ENCODE assay signal across 11 cellular contexts in the genomic region with DNA sequence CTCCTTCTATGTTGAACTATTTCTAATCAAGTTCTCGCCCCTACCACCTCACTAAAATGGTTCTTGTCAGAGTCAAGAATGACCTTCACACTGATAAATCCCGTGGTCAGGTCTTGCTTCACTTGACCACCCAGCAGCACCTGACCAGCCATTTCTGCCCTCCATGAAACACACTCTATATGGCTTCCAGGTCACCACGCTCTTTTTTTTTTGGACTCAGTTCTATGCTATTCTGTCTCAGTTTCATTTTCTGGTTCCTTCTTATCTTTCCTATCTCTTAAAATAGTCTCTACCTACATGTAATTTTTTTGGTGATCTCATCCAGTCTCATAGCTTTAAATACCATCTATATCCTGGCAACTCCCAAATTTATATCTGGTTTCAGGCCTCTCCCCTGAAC. TPM values are rescaled to one million over a fixed set of nuclear protein-coding genes. Genes with fewer than 3 reads are reported as not detected.
DNase-seq lines count a peak whose midpoint lies in the region; ATAC-seq lines count a peak whose summit lies in the region.
"Had no signal": no experiment of that assay in that cellular context is flagged by ENCODE, and none has a peak within 500 bp of the region (broad histone marks: within the 10 kb centered on the region; RNA-seq: fewer than 3 reads in every experiment).

No MANE protein-coding gene starts in this region.

- H3K27me3 Mint-ChIP-seq in stimulated activated memory B cell treated with anti-CD40 and anti-IgM and Interleukin-4, amounts not matched to agents 10 μg/mL and 1 μg/mL and 100 μg/mL, for 72 hours, result no peaks in the 10 kb centered on the region

- peak; percentile 58 for ATAC-seq in GM18909 (IDR thresholded peaks at IDR 0.05; ENCODE audit: poor library complexity, unreplicated experiment)
- ATAC-seq in GM21786 (IDR thresholded peaks at IDR 0.05; ENCODE audit: unreplicated experiment), result peak; percentile 54
- ATAC-seq in HG03342 (IDR thresholded peaks at IDR 0.05; ENCODE audit: unreplicated experiment), result peak; percentile 44
- peak; percentile 80 for ATAC-seq in stimulated activated memory B cell treated with anti-CD40 and anti-IgM and Interleukin-4, amounts not matched to agents 10 μg/mL and 1 μg/mL and 100 μg/mL, for 72 hours
- ATAC-seq: HepG2 had no signal

- DNase-seq in NCI-H1436 (lab: John Stamatoyannopoulos, UW) (no peak), cerebellum (ENCODE audit: low spot score) (no peak), islet precursor cell (no peak)
- DNase-seq: activated naive CD4-positive, alpha-beta T cell treated with anti-CD3 and anti-CD28 coated beads for 36 hours; retina; SHP77 had no signal

- H3K4me3 Mint-ChIP-seq in stimulated activated memory B cell treated with anti-CD40 and anti-IgM and Interleukin-4, amounts not matched to agents 10 μg/mL and 1 μg/mL and 100 μg/mL, for 72 hours, result no peak overlapping the region
- H3K4me3 Mint-ChIP-seq: activated naive CD4-positive, alpha-beta T cell treated with anti-CD3 and anti-CD28 coated beads for 36 hours had no signal

- H3K4me1 Mint-ChIP-seq in stimulated activated memory B cell treated with anti-CD40 and anti-IgM and Interleukin-4, amounts not matched to agents 10 μg/mL and 1 μg/mL and 100 μg/mL, for 72 hours, result peaks cover 32% of the 10 kb centered on the region

- no peaks in the 10 kb centered on the region for H3K9me3 Mint-ChIP-seq in stimulated activated memory B cell treated with anti-CD40 and anti-IgM and Interleukin-4, amounts not matched to agents 10 μg/mL and 1 μg/mL and 100 μg/mL, for 72 hours
- H3K9me3 Mint-ChIP-seq: activated naive CD4-positive, alpha-beta T cell treated with anti-CD3 and anti-CD28 coated beads for 36 hours had no signal

- no peak overlapping the region for H3K27ac Mint-ChIP-seq in stimulated activated memory B cell treated with anti-CD40 and anti-IgM and Interleukin-4, amounts not matched to agents 10 μg/mL and 1 μg/mL and 100 μg/mL, for 72 hours
- H3K27ac Mint-ChIP-seq: activated naive CD4-positive, alpha-beta T cell treated with anti-CD3 and anti-CD28 coated beads for 36 hours had no signal

- no peaks in the 10 kb centered on the region for H3K36me3 Mint-ChIP-seq in stimulated activated memory B cell treated with anti-CD40 and anti-IgM and Interleukin-4, amounts not matched to agents 10 μg/mL and 1 μg/mL and 100 μg/mL, for 72 hours

RNA-seq across cellular contexts. Expression of a gene that starts 11.4 kb away (rescaled TPM):
- total RNA-seq in cerebellum, result 25.2 TPM
